In the genomic region with DNA sequence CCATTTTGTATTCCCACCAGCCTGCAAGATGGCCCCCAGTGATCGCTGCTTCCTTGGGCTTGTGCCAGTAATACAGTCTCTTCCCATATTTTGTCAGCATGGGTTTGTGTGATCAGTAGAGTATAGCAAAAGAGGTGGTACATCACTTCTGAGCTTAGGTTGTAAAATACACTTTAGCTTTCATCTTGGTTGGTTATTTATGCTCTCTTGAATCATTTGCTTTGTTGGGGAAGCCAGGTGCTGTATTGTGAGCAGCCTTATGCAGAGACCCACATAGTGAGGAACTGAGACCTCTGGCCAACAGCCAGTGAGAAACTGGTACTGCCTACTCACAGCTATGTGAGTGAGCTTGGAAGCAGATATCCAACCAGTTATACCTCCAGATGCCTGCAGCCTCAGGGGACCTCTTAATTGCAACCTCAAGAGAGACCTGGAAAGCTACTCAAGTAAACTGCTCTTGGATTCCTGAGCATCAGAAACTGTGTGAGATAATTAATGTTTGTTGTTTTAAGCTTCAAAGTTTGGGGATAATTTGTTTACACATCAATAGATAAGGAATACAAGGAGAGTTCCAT, we compare ENCODE assay signal across 21 cellular contexts.
DNase-seq lines count a peak whose midpoint lies in the region; TF ChIP-seq lines count a peak whose summit lies in the region.
"Had no signal": no experiment of that assay in that cellular context is flagged by ENCODE, and none has a peak within 500 bp of the region (broad histone marks: within the 10 kb centered on the region; RNA-seq: fewer than 3 reads in every experiment).

No MANE protein-coding gene starts in this region.

- TF ChIP-seq CTCF in BE2C (IDR thresholded peaks at IDR 0.05; ENCODE audit: low read depth, low read length) (no peak), nephron progenitor cell (IDR thresholded peaks at IDR 0.05) (no peak)

- no peaks in the 10 kb centered on the region for H3K27me3 ChIP-seq in BE2C
- H3K27me3 ChIP-seq: neural progenitor cell had no signal

- no peaks in the 10 kb centered on the region for H3K36me3 ChIP-seq in BE2C
- H3K36me3 ChIP-seq: neural progenitor cell, prostate gland, thoracic aorta had no signal

- H3K4me3 Mint-ChIP-seq in nephron progenitor cell: no peak overlapping the region
- H3K4me3 Mint-ChIP-seq: activated CD8-positive, alpha-beta T cell treated with anti-CD3 and anti-CD28 coated beads, Interleukin-2, amount 10 ng/mL, durations not matched to agents 7 days and 5 days; activated T-cell treated with anti-CD3 and anti-CD28 coated beads, Interleukin-2, amount 50 U/mL, for 24 hours; immature natural killer cell; neural progenitor cell; stimulated activated naive B cell treated with anti-CD40 and anti-IgM and Interleukin-4, amounts not matched to agents 10 μg/mL and 1 μg/mL and 100 μg/mL, for 72 hours had no signal

- H3K27ac Mint-ChIP-seq in nephron progenitor cell: no peak overlapping the region
- H3K27ac Mint-ChIP-seq: activated CD8-positive, alpha-beta T cell treated with anti-CD3 and anti-CD28 coated beads, Interleukin-2, amount 10 ng/mL, durations not matched to agents 7 days and 5 days; activated T-cell treated with anti-CD3 and anti-CD28 coated beads, Interleukin-2, amount 50 U/mL, for 24 hours; immature natural killer cell; neural progenitor cell; stimulated activated naive B cell treated with anti-CD40 and anti-IgM and Interleukin-4, amounts not matched to agents 10 μg/mL and 1 μg/mL and 100 μg/mL, for 72 hours had no signal

- peaks cover 9% of the 10 kb centered on the region for H3K4me1 ChIP-seq in BE2C
- H3K4me1 ChIP-seq: neural progenitor cell, prostate gland had no signal

- H3K9me3 Mint-ChIP-seq in nephron progenitor cell: no peaks in the 10 kb centered on the region
- H3K9me3 Mint-ChIP-seq: activated T-cell treated with anti-CD3 and anti-CD28 coated beads, Interleukin-2, amount 50 U/mL, for 24 hours; immature natural killer cell; neural progenitor cell; stimulated activated naive B cell treated with anti-CD40 and anti-IgM and Interleukin-4, amounts not matched to agents 10 μg/mL and 1 μg/mL and 100 μg/mL, for 72 hours had no signal

- H3K9me3 ChIP-seq in BE2C: no peaks in the 10 kb centered on the region
- H3K9me3 ChIP-seq: prostate gland, thoracic aorta had no signal

- peaks cover 38% of the 10 kb centered on the region for H3K4me1 Mint-ChIP-seq in nephron progenitor cell
- H3K4me1 Mint-ChIP-seq: neural progenitor cell had no signal

- DNase-seq in BE2C: peak; percentile 55
- peak; percentile 86 for DNase-seq in DMS79 treated with DMSO at 0.1 percent for 48 hours (lab: John Stamatoyannopoulos, UW)
- DNase-seq in NCI-H2029 treated with DMSO at 0.1 percent for 48 hours (lab: John Stamatoyannopoulos, UW): peak; percentile 96
- peak; percentile 95 for DNase-seq in NCI-H748 treated with DMSO at 0.1 percent for 48 hours (lab: John Stamatoyannopoulos, UW)
- no peak for DNase-seq in activated effector memory CD4-positive, alpha-beta T cell treated with Interleukin-2 at 50 U/mL for 16 hours
- no peak for DNase-seq in iPS-NIHi7 (ENCODE audit: extremely low spot score)
- no peak for DNase-seq in nephron progenitor cell
- no peak for DNase-seq in NCI-H526 (lab: John Stamatoyannopoulos, UW)
- DNase-seq: ACHN; activated CD4-positive, CD25-positive, alpha-beta regulatory T cell treated with anti-CD3 and anti-CD28 coated beads, Interleukin-2, amount 50 U/mL, for 72 hours; activated CD8-positive, alpha-beta T cell treated with anti-CD3 and anti-CD28 coated beads, Interleukin-2, amount 10 ng/mL, durations not matched to agents 7 days and 5 days; activated naive CD4-positive, alpha-beta T cell treated with anti-CD3 and anti-CD28 coated beads, Interleukin-2, amount 50 U/mL, for 16 hours; activated T-cell treated with anti-CD3 and anti-CD28 coated beads, Interleukin-2, amount 50 U/mL, for 24 hours; C1 segment of cervical spinal cord; immature natural killer cell; NCI-H1694 treated with DMSO at 0.1 percent for 48 hours; stimulated activated CD4-positive, alpha-beta T cell treated with anti-CD3 and anti-CD28 coated beads, Interleukin-2, amount 100 ng/mL, for 24 hours; stimulated activated naive B cell treated with anti-CD40 and anti-IgM and Interleukin-4, amounts not matched to agents 10 μg/mL and 1 μg/mL and 100 μg/mL, for 72 hours had no signal

- H3K27me3 Mint-ChIP-seq in nephron progenitor cell (ENCODE audit: low read depth, poor library complexity): peaks cover 4% of the 10 kb centered on the region
- H3K27me3 Mint-ChIP-seq: activated T-cell treated with anti-CD3 and anti-CD28 coated beads, Interleukin-2, amount 50 U/mL, for 24 hours; stimulated activated naive B cell treated with anti-CD40 and anti-IgM and Interleukin-4, amounts not matched to agents 10 μg/mL and 1 μg/mL and 100 μg/mL, for 72 hours had no signal

- peaks cover 8% of the 10 kb centered on the region for H3K36me3 Mint-ChIP-seq in nephron progenitor cell (ENCODE audit: low read depth)

- no peak overlapping the region for H3K4me3 ChIP-seq in BE2C (ENCODE audit: low read depth, low read length)
- H3K4me3 ChIP-seq: neural progenitor cell, prostate gland, thoracic aorta had no signal

Comparison
In these comparisons a context has a peak if more than half of its experiments do, and no peak if none do; other contexts are left out.
1. DNase-seq: peak in BE2C (single experiment), DMS79 treated with DMSO at 0.1 percent for 48 hours (single experiment), NCI-H2029 treated with DMSO at 0.1 percent for 48 hours (single experiment) and NCI-H748 treated with DMSO at 0.1 percent for 48 hours (single experiment); none in activated effector memory CD4-positive, alpha-beta T cell treated with Interleukin-2 at 50 U/mL for 16 hours (single experiment), iPS-NIHi7 (single experiment), nephron progenitor cell (single experiment) and NCI-H526 (0 of 2).